In genomic region chr16:2152695-2153506, GRCh38 we compare ENCODE assay signal across 8 cellular contexts. TPM values are rescaled to one million over a fixed set of nuclear protein-coding genes. Genes with fewer than 3 reads are reported as not detected.
DNase-seq lines count a peak whose midpoint lies in the region; ATAC-seq and TF ChIP-seq lines count a peak whose summit lies in the region.

No MANE protein-coding gene starts in this region.

- H3K27ac ChIP-seq in left ventricle myocardium inferior (replicated peaks) (peak overlapping the region; percentile 89), ovary (peak overlapping the region in 1 of 2 donors; percentile 14)

- H3K4me1 ChIP-seq in left ventricle myocardium inferior (peaks cover 91% of the 10 kb centered on the region), endocrine pancreas (ENCODE audit: control insufficient read depth, insufficient read depth, low read length) (no peaks in the 10 kb centered on the region), ovary (ENCODE audit: insufficient read depth) (peaks cover 26% of the 10 kb centered on the region)

- H3K9me3 ChIP-seq in left ventricle myocardium inferior (replicated peaks) (no peaks in the 10 kb centered on the region), endocrine pancreas (ENCODE audit: control insufficient read depth, low read length) (no peaks in the 10 kb centered on the region), ovary (no peaks in the 10 kb centered on the region)

- no peak for TF ChIP-seq CTCF in left ventricle myocardium inferior (IDR thresholded peaks at IDR 0.05; ENCODE audit: borderline replicate concordance)
- no peak for TF ChIP-seq CTCF in ovary (IDR thresholded peaks at IDR 0.05)
- TF ChIP-seq CTCF in omental fat pad (IDR thresholded peaks at IDR 0.05) = no peak

- no peak for DNase-seq in left ventricle myocardium inferior
- DNase-seq in Right ventricle myocardium inferior (ENCODE audit: missing footprints) = no peak
- DNase-seq in ovary = peak in 1 of 5 donors; percentile 50
- DNase-seq in retina = no peak
- DNase-seq in activated effector memory CD4-positive, alpha-beta T cell treated with Interleukin-2 at 50 U/mL for 16 hours = no peak
- DNase-seq in omental fat pad (ENCODE audit: low spot score) = no peak

- ATAC-seq in Right ventricle myocardium inferior (no peak), SK-N-SH treated with all-trans-retinoic acid at 6 μM for 48 hours (no peak), omental fat pad (ENCODE audit: low FRiP score) (no peak)

- TF ChIP-seq POLR2A in ovary (IDR thresholded peaks at IDR 0.05) = no peak

- no peak for TF ChIP-seq EP300 in ovary (IDR thresholded peaks at IDR 0.05)

- intact Hi-C loops in left ventricle myocardium inferior (cut with micrococcal nuclease) = no loop called here
- intact Hi-C loops in Right ventricle myocardium inferior (cut with DNase I) = no loop called here
- intact Hi-C loops in ovary (cut with DNase I) = loop anchor here in 2 of 4 donors (5.0 to 10.0 kb wide), 2 partner anchors 102 to 126 kb away; partner anchors contain the start of genes ECI1 (in 1 of the 2) and NHERF2 (in 1 of the 2)

- 21 to 29% (median 22%) methylated on average over 25 of the region's 25 CpGs for WGBS in ovary, 3 donors

- peak overlapping the region; percentile 83 for H3K4me3 ChIP-seq in left ventricle myocardium inferior
- no peak overlapping the region for H3K4me3 ChIP-seq in endocrine pancreas (ENCODE audit: control insufficient read depth, insufficient read depth, low read length)
- peak overlapping the region; percentile 84 for H3K4me3 ChIP-seq in ovary

- H3K27me3 ChIP-seq in left ventricle myocardium inferior (ENCODE audit: low read depth) (no peaks in the 10 kb centered on the region), endocrine pancreas (ENCODE audit: control insufficient read depth, insufficient read depth, low read length) (no peaks in the 10 kb centered on the region), ovary (no peaks in the 10 kb centered on the region)

- peak overlapping the region; percentile 83 for H3K9ac ChIP-seq in endocrine pancreas (ENCODE audit: control insufficient read depth, insufficient read depth, low read length)

- H3K36me3 ChIP-seq in left ventricle myocardium inferior (peaks cover 8% of the 10 kb centered on the region), endocrine pancreas (ENCODE audit: control insufficient read depth, insufficient read depth, low read length) (no peaks in the 10 kb centered on the region), ovary (no peaks in the 10 kb centered on the region)

TF ChIP-seq in SK-N-SH treated with all-trans-retinoic acid at 6 μM for 48 hours, 23 proteins besides CTCF, POLR2A, EP300 and RAD21:
- no peak for TF ChIP-seq BACH2 (CRISPR knock-in tag; IDR thresholded peaks at IDR 0.05; ENCODE audit: borderline replicate concordance)
- TF ChIP-seq ZNF70 (CRISPR knock-in tag; IDR thresholded peaks at IDR 0.05) = 0 out of 2 replicates have a peak, but pooled peaks have one; percentile 2
- no peak for TF ChIP-seq ESRRG (CRISPR knock-in tag; IDR thresholded peaks at IDR 0.05)
- no peak for TF ChIP-seq ARNTL (CRISPR knock-in tag; IDR thresholded peaks at IDR 0.05; ENCODE audit: borderline replicate concordance, low read depth)
- no peak for TF ChIP-seq CSRNP3 (CRISPR knock-in tag; IDR thresholded peaks at IDR 0.05)
- no peak for TF ChIP-seq TOX (CRISPR knock-in tag; IDR thresholded peaks at IDR 0.05; ENCODE audit: borderline replicate concordance)
- no peak for TF ChIP-seq PPARA (CRISPR knock-in tag; IDR thresholded peaks at IDR 0.05; ENCODE audit: borderline replicate concordance)
TF ChIP-seq in SK-N-SH treated with all-trans-retinoic acid at 6 μM for 48 hours: peak in this region for 1.

RNA-seq across cellular contexts. Expression of gene TRAF7, which starts 2.7 kb away (rescaled TPM):
- 26.0 TPM for total RNA-seq in left ventricle myocardium inferior
- 27.3 TPM for total RNA-seq in Right ventricle myocardium inferior
- 10 to 100 TPM; 20.5 to 68.0 (median 48.0) TPM for total RNA-seq in ovary
- 10 to 100 TPM; 13.3 to 26.3 TPM for polyA plus RNA-seq in ovary
- 10 to 100 TPM; 31.9 to 42.7 (median 34.3) TPM for total RNA-seq in omental fat pad

RNA-seq across cellular contexts. Expression of gene RAB26, which starts 4.5 kb away (rescaled TPM):
- 1.7 TPM for total RNA-seq in left ventricle myocardium inferior
- total RNA-seq in Right ventricle myocardium inferior = 0.87 TPM
- under 1 TPM in 2 of 7 donors, not detected in 5; 0.12 to 0.80 TPM for total RNA-seq in ovary
- under 1 TPM; 0.19 to 0.50 TPM for polyA plus RNA-seq in ovary
- total RNA-seq in omental fat pad = 1 to 10 TPM in 2 of 4 donors, under 1 TPM in 1, not detected in 1; 0.19 to 2.0 (median 1.1) TPM

RNA-seq across cellular contexts. Expression of gene PKD1, which starts 17.2 kb away (rescaled TPM):
- total RNA-seq in left ventricle myocardium inferior = 83.9 TPM
- total RNA-seq in Right ventricle myocardium inferior = 85.8 TPM
- 100 to 1,000 TPM in 6 of 7 donors, 10 to 100 TPM in 1; 78.8 to 203 (median 145) TPM for total RNA-seq in ovary
- 100 to 1,000 TPM in 1 of 2 donors, 1 to 10 TPM in 1; 8.7 to 113 TPM for polyA plus RNA-seq in ovary
- total RNA-seq in omental fat pad = 100 to 1,000 TPM in 2 of 4 donors, 10 to 100 TPM in 2; 86.4 to 214 (median 121) TPM

RNA-seq across cellular contexts. Expression of gene CASKIN1, which starts 43.5 kb away (rescaled TPM):
- total RNA-seq in left ventricle myocardium inferior = 4.0 TPM
- total RNA-seq in Right ventricle myocardium inferior = 5.8 TPM
- total RNA-seq in ovary = 1 to 10 TPM in 1 of 7 donors, under 1 TPM in 6; 0.10 to 2.4 (median 0.60) TPM
- polyA plus RNA-seq in ovary = under 1 TPM in 1 of 2 donors, not detected in 1; 0.52 TPM
- under 1 TPM; 0.12 to 0.19 (median 0.14) TPM for total RNA-seq in omental fat pad

RNA-seq across cellular contexts. Expression of gene MLST8, which starts 52.4 kb away (rescaled TPM):
- total RNA-seq in left ventricle myocardium inferior (27.3 TPM), Right ventricle myocardium inferior (25.3 TPM), ovary (10 to 100 TPM; 24.5 to 56.2 (median 28.4) TPM), omental fat pad (10 to 100 TPM; 29.8 to 44.6 (median 34.6) TPM)
- 10 to 100 TPM in 1 of 2 donors, 1 to 10 TPM in 1; 7.4 to 42.9 TPM for polyA plus RNA-seq in ovary
